10 cellular contexts compared by ENCODE assay signal in the genomic region with DNA sequence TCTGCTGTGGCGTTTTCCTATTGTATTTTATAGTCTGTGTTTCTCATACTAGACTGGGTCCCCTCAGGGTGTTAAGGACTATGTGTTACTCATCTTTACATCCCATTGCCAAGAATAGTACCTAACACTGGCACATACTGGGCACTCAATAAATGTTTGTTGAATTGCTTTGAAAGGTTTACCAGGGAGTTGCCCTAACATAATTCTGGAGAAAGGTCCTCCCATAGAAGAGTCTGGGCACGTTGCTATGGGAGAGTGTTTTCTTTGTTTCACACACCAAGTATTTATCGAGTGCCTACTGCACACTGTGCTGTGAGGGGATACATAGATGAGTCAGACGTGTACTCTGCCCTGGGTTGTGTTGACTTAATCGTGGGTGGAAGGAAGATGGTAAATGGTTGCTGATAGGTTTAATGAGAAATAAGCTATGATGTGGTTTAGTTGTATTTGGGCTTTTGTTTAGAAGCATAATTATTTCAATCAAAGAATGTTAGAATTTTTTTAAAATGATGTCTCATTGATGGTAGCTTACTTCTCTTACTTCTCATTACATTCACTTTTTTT. TPM values are rescaled to one million over a fixed set of nuclear protein-coding genes. Genes with fewer than 3 reads are reported as not detected.
DNase-seq lines count a peak whose midpoint lies in the region; ATAC-seq, FAIRE-seq and TF ChIP-seq lines count a peak whose summit lies in the region.
"Had no signal": no experiment of that assay in that cellular context is flagged by ENCODE, and none has a peak within 500 bp of the region (broad histone marks: within the 10 kb centered on the region; RNA-seq: fewer than 3 reads in every experiment).

No MANE protein-coding gene starts in this region.

- TF ChIP-seq RAD21 in K562 (CRISPR knock-in tag; conservative IDR thresholded peaks at IDR 0.05 in 1 of 2, IDR thresholded peaks at IDR 0.05 in 1 of 2): no peak

- TF ChIP-seq EP300 in K562 (IDR thresholded peaks at IDR 0.05; ENCODE audit: low read length): no peak

- H3K4me2 ChIP-seq in GM23338: no peak overlapping the region
- no peak overlapping the region for H3K4me2 ChIP-seq in K562 (ENCODE audit: insufficient read depth, low read length)

- no peak for DNase-seq in activated T-cell treated with anti-CD3 and anti-CD28 coated beads, Interleukin-2, amount 50 U/mL, for 24 hours
- DNase-seq in activated T-cell treated with anti-CD3 and anti-CD28 coated beads, Interleukin-2, amount 50 U/mL, for 48 hours: no peak
- no peak for DNase-seq in GM23338 (ENCODE audit: low spot score)
- peak; percentile 22 for DNase-seq in MG63
- DNase-seq in K562 (ENCODE audit: extremely low read depth in 1 of 4, low spot score in 3 of 4): no peak
- peak; percentile 10 for DNase-seq in prostate gland (ENCODE audit: low spot score)
- DNase-seq in stimulated activated naive CD4-positive, alpha-beta T cell (lab: John Stamatoyannopoulos, UW): no peak
- no peak for DNase-seq in GOT3 (lab: John Stamatoyannopoulos, UW)

- H2AFZ ChIP-seq in GM23338 (no peak overlapping the region), K562 (ENCODE audit: low read depth, low read length) (no peak overlapping the region)

- H3K9me1 ChIP-seq in K562 (ENCODE audit: control insufficient read depth, insufficient read depth, low read length): peaks cover 3% of the 10 kb centered on the region

- FAIRE-seq in K562 (lab: Jason Lieb, UNC): no peak
- FAIRE-seq: G401.6 had no signal

- no peaks in the 10 kb centered on the region for H3K9me3 Mint-ChIP-seq in activated T-cell treated with anti-CD3 and anti-CD28 coated beads, Interleukin-2, amount 50 U/mL, for 24 hours
- peaks cover 2% of the 10 kb centered on the region; the same call in 1 of the 3 replicates for H3K9me3 Mint-ChIP-seq in GM23338

- H3K36me3 Mint-ChIP-seq in activated T-cell treated with anti-CD3 and anti-CD28 coated beads, Interleukin-2, amount 50 U/mL, for 24 hours (ENCODE audit: low read depth): peaks cover 3% of the 10 kb centered on the region
- H3K36me3 Mint-ChIP-seq in GM23338 (ENCODE audit: low read depth): peaks cover 12% of the 10 kb centered on the region; the same call in 2 of the 3 replicates

- no peak overlapping the region for H3K4me3 ChIP-seq in GM23338
- H3K4me3 ChIP-seq in MG63: no peak overlapping the region
- no peak overlapping the region for H3K4me3 ChIP-seq in K562
- H3K4me3 ChIP-seq in prostate gland: no peak overlapping the region
- H3K4me3 ChIP-seq: skin epidermis had no signal

- 30% methylated on average over 5 of the region's 5 CpGs for WGBS in K562 (ENCODE audit: insufficient coverage, low coverage, missing lambda C conversion rate)
- WGBS in prostate gland: 26% methylated on average over 5 of the region's 5 CpGs

- intact Hi-C loops in K562 (cut with micrococcal nuclease): no loop called here
- intact Hi-C loops in prostate gland (cut with DNase I): no loop called here

- TF ChIP-seq POLR2A in K562 (conservative IDR thresholded peaks at IDR 0.05): no peak
- no peak for TF ChIP-seq POLR2A in prostate gland (IDR thresholded peaks at IDR 0.05)

- H3K9me3 ChIP-seq in MG63: no peaks in the 10 kb centered on the region
- H3K9me3 ChIP-seq in K562 (replicated peaks; ENCODE audit: control insufficient read depth, insufficient read depth, low read depth, low read length): no peaks in the 10 kb centered on the region
- no peaks in the 10 kb centered on the region for H3K9me3 ChIP-seq in prostate gland

- ATAC-seq in GM23338 (no peak), K562 (no peak; the same call in 2 of the 3 replicates)

- in situ Hi-C loops in K562 (cut with MboI): no loop called here

- no peak overlapping the region for H3K9ac ChIP-seq in K562 (ENCODE audit: insufficient read depth in 1 of 2, low read depth in 2 of 2, low read length in 2 of 2)

- peak overlapping the region; percentile 79 for H3K27ac Mint-ChIP-seq in activated T-cell treated with anti-CD3 and anti-CD28 coated beads, Interleukin-2, amount 50 U/mL, for 24 hours
- peak overlapping the region; percentile 3; the same call in 1 of the 2 replicates for H3K27ac Mint-ChIP-seq in GM23338

- no peak overlapping the region for H3K4me3 Mint-ChIP-seq in activated T-cell treated with anti-CD3 and anti-CD28 coated beads, Interleukin-2, amount 50 U/mL, for 24 hours
- no peak overlapping the region for H3K4me3 Mint-ChIP-seq in GM23338

- TF ChIP-seq CTCF in GM23338 (conservative IDR thresholded peaks at IDR 0.05; ENCODE audit: low read depth in 2 of 2) (no peak), K562 (IDR thresholded peaks at IDR 0.05 in 2 of 3, conservative IDR thresholded peaks at IDR 0.05 in 1 of 3; ENCODE audit: insufficient read depth in 2 of 3, low read depth in 1 of 3, low read length in 3 of 3) (no peak), prostate gland (IDR thresholded peaks at IDR 0.05) (no peak)

- H3K79me2 ChIP-seq in GM23338 (replicated peaks; ENCODE audit: insufficient read depth) (peaks cover 88% of the 10 kb centered on the region), K562 (ENCODE audit: control insufficient read depth, insufficient read depth, low read length) (peaks cover 15% of the 10 kb centered on the region)

- POLR2A ChIA-PET in K562 (lab: Yijun Ruan, JAX): interaction anchor here (1.0 kb wide), 1 partner anchor 29 kb away, joined by 3 read pairs; no protein-coding TSS in a partner anchor

- H4K20me1 ChIP-seq in GM23338 (replicated peaks; ENCODE audit: insufficient read depth) (0 out of 2 replicates have a peak, but pooled peaks cover 2% of the 10 kb centered on the region), K562 (replicated peaks; ENCODE audit: control insufficient read depth, insufficient read depth, low read length) (peaks cover 4% of the 10 kb centered on the region; the same call in 1 of the 2 replicates)

- no peaks in the 10 kb centered on the region for H3K9me2 ChIP-seq in GM23338 (ENCODE audit: insufficient read depth)

- CTCF ChIA-PET in K562 (lab: Yijun Ruan, JAX; ENCODE audit: low intra/inter-chr PET ratio): interaction anchor here (0.6 kb wide), 1 partner anchor 1038 kb away, joined by 3 read pairs; no protein-coding TSS in a partner anchor

- H3K27me3 Mint-ChIP-seq in activated T-cell treated with anti-CD3 and anti-CD28 coated beads, Interleukin-2, amount 50 U/mL, for 24 hours: no peaks in the 10 kb centered on the region
- no peaks in the 10 kb centered on the region for H3K27me3 Mint-ChIP-seq in GM23338 (ENCODE audit: insufficient read depth, low read depth, poor library complexity)

- H3K27me3 ChIP-seq in GM23338 (ENCODE audit: insufficient read depth): no peaks in the 10 kb centered on the region
- no peaks in the 10 kb centered on the region for H3K27me3 ChIP-seq in MG63
- H3K27me3 ChIP-seq in K562 (ENCODE audit: control insufficient read depth in 2 of 2, insufficient read depth in 2 of 2, low read length in 2 of 2): no peaks in the 10 kb centered on the region
- no peaks in the 10 kb centered on the region for H3K27me3 ChIP-seq in prostate gland (replicated peaks; ENCODE audit: insufficient read depth)

- BruUV-seq in K562 (replicated peaks; lab: Mats Ljungman, UMichigan): no TSS peak

- peak overlapping the region; percentile 55; the same call in 1 of the 2 replicates for H3K27ac ChIP-seq in GM23338 (ENCODE audit: low read depth)
- no peak overlapping the region for H3K27ac ChIP-seq in K562 (ENCODE audit: extremely low read depth, low read depth, low read length)
- H3K27ac ChIP-seq in prostate gland: no peak overlapping the region

- H3K36me3 ChIP-seq in GM23338 (ENCODE audit: insufficient read depth) (no peaks in the 10 kb centered on the region), MG63 (no peaks in the 10 kb centered on the region), K562 (ENCODE audit: control insufficient read depth, insufficient read depth, low read length) (peaks cover 7% of the 10 kb centered on the region; the same call in 2 of the 3 replicates), prostate gland (no peaks in the 10 kb centered on the region)

- peaks cover 73% of the 10 kb centered on the region for H3K4me1 Mint-ChIP-seq in activated T-cell treated with anti-CD3 and anti-CD28 coated beads, Interleukin-2, amount 50 U/mL, for 24 hours (ENCODE audit: low read depth)
- H3K4me1 Mint-ChIP-seq in GM23338: peaks cover 46% of the 10 kb centered on the region

- H3F3A ChIP-seq in GM23338 (replicated peaks; ENCODE audit: low read depth): peaks cover 3% of the 10 kb centered on the region; the same call in 1 of the 2 replicates

- H3K4me1 ChIP-seq in GM23338 (ENCODE audit: insufficient read depth) (peaks cover 39% of the 10 kb centered on the region), K562 (replicated peaks in 1 of 2; ENCODE audit: control insufficient read depth in 2 of 2, insufficient read depth in 2 of 2, low read length in 2 of 2) (peaks cover 8 to 22% of the 10 kb centered on the region in 2 experiments), prostate gland (replicated peaks) (no peaks in the 10 kb centered on the region)

RNA-seq across cellular contexts. Expression of a gene that starts 42.9 kb away (rescaled TPM):
- 53.8 and 67.2 TPM in 2 replicates for total RNA-seq in GM23338 (2014; rRNA removed; shearing (Covaris generic))
- polyA plus RNA-seq in GM23338 (2016; fragmentation: Nextera tagmentation; extraction: Ambion mirVana) (37.6 and 42.6 TPM in 2 replicates), K562 (2011; rRNA removed) (17.2 and 17.7 TPM in 2 replicates), K562 (2014; fragmentation: Illumina TruSeq; extraction: Trizol) (29.5 and 31.9 TPM in 2 replicates), K562 (2014; fragmentation: Nextera tagmentation; extraction: Ambion mirVana) (1 to 10 TPM; 4.1 to 9.9 TPM), K562 (2014; rRNA removed) (15.2 and 15.3 TPM in 2 replicates)
- 0.47 and 1.1 TPM in 2 replicates for total RNA-seq in MG63 (2014; rRNA removed; shearing (Covaris generic); ENCODE audit: low replicate concordance)
- 144 and 172 TPM in 2 replicates for total RNA-seq in K562 (2011; cell fraction: chromatin; rRNA removed; ENCODE audit: low replicate concordance)
- total RNA-seq in K562 (2011; cell fraction: nucleolus; rRNA removed): 34.5 and 40.9 TPM in 2 replicates
- total RNA-seq in K562 (2011; cell fraction: nucleoplasm; rRNA removed): 54.2 and 74.1 TPM in 2 replicates
- total RNA-seq in K562 (2014; rRNA removed) (16.9 and 17.1 TPM in 2 replicates), K562 (2014; rRNA removed; fragmentation: Illumina TruSeq; extraction: Trizol) (19.0 and 21.2 TPM in 2 replicates), K562 (2015; rRNA removed; fragmentation: Illumina TruSeq; extraction: Trizol) (17.8 and 20.7 TPM in 2 replicates), K562 (2021) (46.2 and 47.5 TPM in 2 replicates), prostate gland (10 to 100 TPM; 69.7 to 92.5 TPM)
- 9.4 and 16.2 TPM in 2 replicates for polyA plus RNA-seq in K562 (2011; cell fraction: cytosol; rRNA removed)
- polyA plus RNA-seq in K562 (2011; cell fraction: nucleus; rRNA removed): 37.1 and 55.1 TPM in 2 replicates
- polyA plus RNA-seq in K562 (2012): 12.9 and 15.0 TPM in 2 replicates
- polyA minus RNA-seq in K562 (2011; rRNA and poly(A)+ RNA removed): 71.7 and 90.0 TPM in 2 replicates
- polyA minus RNA-seq in K562 (2011; cell fraction: cytosol; rRNA and poly(A)+ RNA removed): 28.2 and 30.6 TPM in 2 replicates
- 35.0 and 70.0 TPM in 2 replicates for polyA minus RNA-seq in K562 (2011; cell fraction: nucleus; rRNA and poly(A)+ RNA removed)

Comparison
In these comparisons a context has a peak if more than half of its experiments do, and no peak if none do; other contexts are left out.
1. DNase-seq: peak in MG63 (single experiment) and prostate gland (single experiment); none in activated T-cell treated with anti-CD3 and anti-CD28 coated beads, Interleukin-2, amount 50 U/mL, for 24 hours (single experiment), activated T-cell treated with anti-CD3 and anti-CD28 coated beads, Interleukin-2, amount 50 U/mL, for 48 hours (0 of 2), GM23338 (single experiment), K562 (0 of 4), stimulated activated naive CD4-positive, alpha-beta T cell (0 of 6) and GOT3 (single experiment).